Comparison of ENCODE assay signal across 13 cellular contexts in genomic region chr1:184418955-184419733, GRCh38. TPM values are rescaled to one million over a fixed set of nuclear protein-coding genes. Genes with fewer than 3 reads are reported as not detected.
DNase-seq lines count a peak whose midpoint lies in the region; ATAC-seq and TF ChIP-seq lines count a peak whose summit lies in the region.
"Had no signal": no experiment of that assay in that cellular context is flagged by ENCODE, and none has a peak within 500 bp of the region (broad histone marks: within the 10 kb centered on the region; RNA-seq: fewer than 3 reads in every experiment).

No MANE protein-coding gene starts in this region.

- DNase-seq in AG04450 (ENCODE audit: low read depth, low spot score) (peak; percentile 46), HT1080 (ENCODE audit: low read depth) (peak; percentile 28), SKM-1 (lab: John Stamatoyannopoulos, UW; ENCODE audit: unreplicated experiment) (peak; percentile 60), mesothelial cell of epicardium (ENCODE audit: low spot score in 2 of 2, unreplicated experiment in 2 of 2) (no peak)
- no peak for DNase-seq in stimulated activated naive CD8-positive, alpha-beta T cell treated with anti-CD3 and anti-CD28 coated beads, Interleukin-15, amount 100 ng/mL, for 72 hours
- no peak for DNase-seq in activated CD4-positive, alpha-beta T cell treated with anti-CD3 and anti-CD28 coated beads, Interleukin-2, amount 50 U/mL, for 48 hours
- DNase-seq in activated T-cell treated with anti-CD3 and anti-CD28 coated beads, Interleukin-2, amount 50 U/mL, for 24 hours: no peak
- DNase-seq: activated CD8-positive, alpha-beta memory T cell treated with anti-CD3 and anti-CD28 coated beads, Interleukin-2, amount 50 U/mL, for 48 hours; NCI-H2081 treated with DMSO at 0.1 percent for 48 hours; RPMI8226 had no signal

- H3K4me3 Mint-ChIP-seq in mesothelial cell of epicardium: no peak overlapping the region
- no peak overlapping the region for H3K4me3 Mint-ChIP-seq in stimulated activated naive CD8-positive, alpha-beta T cell treated with anti-CD3 and anti-CD28 coated beads, Interleukin-15, amount 100 ng/mL, for 72 hours
- H3K4me3 Mint-ChIP-seq in activated T-cell treated with anti-CD3 and anti-CD28 coated beads, Interleukin-2, amount 50 U/mL, for 24 hours: no peak overlapping the region
- H3K4me3 Mint-ChIP-seq: IgD-negative memory B cell had no signal

- no peaks in the 10 kb centered on the region for H3K27me3 ChIP-seq in AG04450 (ENCODE audit: control insufficient read depth, insufficient read depth, low read length)
- H3K27me3 ChIP-seq: adrenal gland had no signal

- H3K9me3 Mint-ChIP-seq in mesothelial cell of epicardium: peaks cover 5% of the 10 kb centered on the region
- no peaks in the 10 kb centered on the region for H3K9me3 Mint-ChIP-seq in stimulated activated naive CD8-positive, alpha-beta T cell treated with anti-CD3 and anti-CD28 coated beads, Interleukin-15, amount 100 ng/mL, for 72 hours
- no peaks in the 10 kb centered on the region for H3K9me3 Mint-ChIP-seq in activated T-cell treated with anti-CD3 and anti-CD28 coated beads, Interleukin-2, amount 50 U/mL, for 24 hours

- H3K27me3 Mint-ChIP-seq in mesothelial cell of epicardium (ENCODE audit: low read depth): no peaks in the 10 kb centered on the region
- peaks cover 10% of the 10 kb centered on the region for H3K27me3 Mint-ChIP-seq in stimulated activated naive CD8-positive, alpha-beta T cell treated with anti-CD3 and anti-CD28 coated beads, Interleukin-15, amount 100 ng/mL, for 72 hours
- peaks cover 16% of the 10 kb centered on the region for H3K27me3 Mint-ChIP-seq in activated T-cell treated with anti-CD3 and anti-CD28 coated beads, Interleukin-2, amount 50 U/mL, for 24 hours

- H3K27ac ChIP-seq in AG04450 (ENCODE audit: low read depth, low read length): peak overlapping the region; percentile 35

- H3K4me1 Mint-ChIP-seq in mesothelial cell of epicardium: peaks cover 75% of the 10 kb centered on the region
- H3K4me1 Mint-ChIP-seq in stimulated activated naive CD8-positive, alpha-beta T cell treated with anti-CD3 and anti-CD28 coated beads, Interleukin-15, amount 100 ng/mL, for 72 hours: no peaks in the 10 kb centered on the region
- H3K4me1 Mint-ChIP-seq in activated T-cell treated with anti-CD3 and anti-CD28 coated beads, Interleukin-2, amount 50 U/mL, for 24 hours (ENCODE audit: low read depth): no peaks in the 10 kb centered on the region

- CTCF ChIA-PET in AG04450 (lab: Charles Lee): interaction anchor here (2.8 kb wide), 1 partner anchor 245 kb away, joined by 10 read pairs; no protein-coding TSS in a partner anchor

- TF ChIP-seq CTCF in AG04450 (IDR thresholded peaks at IDR 0.05; ENCODE audit: low read depth, low read length): no peak
- TF ChIP-seq CTCF in mesothelial cell of epicardium (IDR thresholded peaks at IDR 0.05; ENCODE audit: unreplicated experiment): no peak

- H3K36me3 Mint-ChIP-seq in mesothelial cell of epicardium: peaks cover 5% of the 10 kb centered on the region
- no peaks in the 10 kb centered on the region for H3K36me3 Mint-ChIP-seq in activated T-cell treated with anti-CD3 and anti-CD28 coated beads, Interleukin-2, amount 50 U/mL, for 24 hours (ENCODE audit: low read depth)
- H3K36me3 Mint-ChIP-seq: IgD-negative memory B cell had no signal

- POLR2A ChIA-PET in AG04450 (lab: Yijun Ruan, JAX): interaction anchor here (0.6 kb wide), 1 partner anchor 577 kb away, joined by 3 read pairs; no protein-coding TSS in a partner anchor

- ATAC-seq in stimulated activated naive CD8-positive, alpha-beta T cell treated with anti-CD3 and anti-CD28 coated beads, Interleukin-15, amount 100 ng/mL, for 72 hours: no peak
- no peak for ATAC-seq in esophagus mucosa

- no peak overlapping the region for H3K4me3 ChIP-seq in AG04450 (ENCODE audit: low read depth, low read length)
- H3K4me3 ChIP-seq: adrenal gland had no signal

- H3K9me3 ChIP-seq in AG04450 (ENCODE audit: control insufficient read depth, insufficient read depth, low read length): no peaks in the 10 kb centered on the region
- H3K9me3 ChIP-seq: adrenal gland had no signal

- peak overlapping the region; percentile 63 for H3K27ac Mint-ChIP-seq in mesothelial cell of epicardium
- no peak overlapping the region for H3K27ac Mint-ChIP-seq in stimulated activated naive CD8-positive, alpha-beta T cell treated with anti-CD3 and anti-CD28 coated beads, Interleukin-15, amount 100 ng/mL, for 72 hours
- no peak overlapping the region for H3K27ac Mint-ChIP-seq in activated T-cell treated with anti-CD3 and anti-CD28 coated beads, Interleukin-2, amount 50 U/mL, for 24 hours
- H3K27ac Mint-ChIP-seq: IgD-negative memory B cell had no signal

RNA-seq across cellular contexts. Expression of gene C1orf21, which starts 32.3 kb away (rescaled TPM):
- 21.0 and 29.5 TPM in 2 replicates for polyA plus RNA-seq in AG04450 (2011; rRNA removed)
- polyA minus RNA-seq in AG04450 (2011; rRNA and poly(A)+ RNA removed): 4.1 and 7.0 TPM in 2 replicates
- total RNA-seq in HT1080 (2014; rRNA removed; shearing (Covaris generic)): 10.8 and 15.0 TPM in 2 replicates
- polyA plus RNA-seq in HT1080 (2015; cell fraction: cytosol; rRNA removed): 18.9 and 24.6 TPM in 2 replicates
- polyA plus RNA-seq in HT1080 (2015; cell fraction: nucleus; rRNA removed): 11.7 and 13.5 TPM in 2 replicates
- total RNA-seq in mesothelial cell of epicardium: 33.1 to 34.7 TPM (median 34.3 TPM) in 3 replicates
- total RNA-seq in esophagus mucosa: 44.1 TPM

Comparison
In these comparisons a context has a peak if more than half of its experiments do, and no peak if none do; other contexts are left out.
1. DNase-seq: peak in AG04450 (single experiment), HT1080 (single experiment) and SKM-1 (single experiment); none in mesothelial cell of epicardium (0 of 2), stimulated activated naive CD8-positive, alpha-beta T cell treated with anti-CD3 and anti-CD28 coated beads, Interleukin-15, amount 100 ng/mL, for 72 hours (0 of 2), activated CD4-positive, alpha-beta T cell treated with anti-CD3 and anti-CD28 coated beads, Interleukin-2, amount 50 U/mL, for 48 hours (0 of 2) and activated T-cell treated with anti-CD3 and anti-CD28 coated beads, Interleukin-2, amount 50 U/mL, for 24 hours (single experiment).